Comparison of ENCODE assay signal across 8 cellular contexts in genomic region chr2:16281451-16282330, GRCh38.
DNase-seq lines count a peak whose midpoint lies in the region; ATAC-seq, FAIRE-seq and TF ChIP-seq lines count a peak whose summit lies in the region.

No MANE protein-coding gene starts in this region.

- H4K91ac ChIP-seq in H9 (ENCODE audit: insufficient read length, low read depth, low read length) (no peak overlapping the region), H1 (replicated peaks; ENCODE audit: insufficient read length, low read length) (peak overlapping the region; percentile 46)

- H3K36me3 ChIP-seq in H1 (ENCODE audit: control insufficient read depth in 2 of 4, insufficient read depth in 4 of 4, low read length in 3 of 4) = no peaks in the 10 kb centered on the region
- no peaks in the 10 kb centered on the region for H3K36me3 ChIP-seq in GM23248 (ENCODE audit: low read depth)

- H4K20me1 ChIP-seq in H9 (ENCODE audit: control insufficient read depth, insufficient read depth, insufficient read length) = no peaks in the 10 kb centered on the region
- no peaks in the 10 kb centered on the region for H4K20me1 ChIP-seq in H1 (replicated peaks in 1 of 2; ENCODE audit: control insufficient read depth in 1 of 2, insufficient read depth in 2 of 2, low read length in 2 of 2)
- no peaks in the 10 kb centered on the region for H4K20me1 ChIP-seq in GM23248 (ENCODE audit: insufficient read depth)

- H3K18ac ChIP-seq in H9 (ENCODE audit: insufficient read length, low read depth, low read length) (no peak overlapping the region), H1 (ENCODE audit: extremely low read depth, low read length) (no peak overlapping the region; the same call in 1 of the 2 replicates)

- H2AFZ ChIP-seq in H9 (ENCODE audit: low read length) (no peak overlapping the region), H1 (ENCODE audit: low read length) (no peak overlapping the region), GM23248 (no peak overlapping the region)

- H2AK5ac ChIP-seq in H9 (ENCODE audit: insufficient read length, low read length) (no peak overlapping the region), H1 (ENCODE audit: low read depth, low read length) (0 out of 2 replicates have a peak overlapping the region, but pooled peaks have one; percentile 25)

- FAIRE-seq in H1 (lab: Jason Lieb, UNC) = peak; percentile 62

- H3K4me1 ChIP-seq in H9 (ENCODE audit: insufficient read depth, low read length) (no peaks in the 10 kb centered on the region; the same call in 1 of the 2 replicates), H1 (replicated peaks in 1 of 4; ENCODE audit: control insufficient read depth in 3 of 4, insufficient read depth in 4 of 4, low read length in 3 of 4) (peaks cover 0 to 2% (median 0%) of the 10 kb centered on the region in 4 experiments; a peak in 2 of 7 replicates), GM23248 (ENCODE audit: insufficient read depth) (no peaks in the 10 kb centered on the region)

- no peaks in the 10 kb centered on the region; a peak in 1 of 5 replicates for H3K9me3 Mint-ChIP-seq in H9
- no peaks in the 10 kb centered on the region for H3K9me3 Mint-ChIP-seq in nephron progenitor cell

- H3K4ac ChIP-seq in H9 (ENCODE audit: low read depth, low read length) = no peak overlapping the region
- no peak overlapping the region for H3K4ac ChIP-seq in H1 (replicated peaks; ENCODE audit: insufficient read length, low read depth, low read length)

- in situ Hi-C loops in GM23248 (cut with MboI) = no loop called here

- H3T11ph ChIP-seq in H9 (ENCODE audit: low read length) = no peak overlapping the region

- H3K9me2 ChIP-seq in GM23248 (ENCODE audit: insufficient read depth) = no peaks in the 10 kb centered on the region

- H2BK120ac ChIP-seq in H9 (ENCODE audit: low read depth, low read length, poor library complexity, severe bottlenecking) (no peak overlapping the region), H1 (replicated peaks; ENCODE audit: low read depth, low read length) (no peak overlapping the region)

- H3K27me3 ChIP-seq in H9 (ENCODE audit: insufficient read depth, low read length) (no peaks in the 10 kb centered on the region), H1 (replicated peaks in 1 of 4; ENCODE audit: control insufficient read depth in 3 of 4, extremely low read depth in 1 of 4, insufficient read depth in 3 of 4, low read length in 3 of 4) (no peaks in the 10 kb centered on the region), GM23248 (replicated peaks; ENCODE audit: insufficient read depth) (no peaks in the 10 kb centered on the region)

- H3K9me3 ChIP-seq in H9 (ENCODE audit: control insufficient read depth, low read depth, low read length) (no peaks in the 10 kb centered on the region), H1 (ENCODE audit: insufficient read depth in 2 of 2, low read depth in 1 of 2, low read length in 1 of 2) (no peaks in the 10 kb centered on the region), GM23248 (ENCODE audit: low read depth) (no peaks in the 10 kb centered on the region)

- H2BK5ac ChIP-seq in H9 (ENCODE audit: insufficient read length, low read length) (no peak overlapping the region), H1 (ENCODE audit: low read depth, low read length) (no peak overlapping the region)

- POLR2A ChIA-PET in H1 (lab: Charles Lee; ENCODE audit: partially characterized antibody) = interaction anchor here (0.8 kb wide), 1 partner anchor 340 kb away, joined by 3 read pairs; no protein-coding TSS in a partner anchor

- H3K23ac ChIP-seq in H9 (ENCODE audit: insufficient read length, low read depth, low read length) = no peak overlapping the region
- no peak overlapping the region for H3K23ac ChIP-seq in H1 (ENCODE audit: insufficient read length)

- H2BK12ac ChIP-seq in H9 (ENCODE audit: insufficient read length, low read depth, low read length) = no peak overlapping the region
- no peak overlapping the region for H2BK12ac ChIP-seq in H1 (ENCODE audit: low read depth, low read length)

- H3K79me2 ChIP-seq in H9 (ENCODE audit: insufficient read depth, low read length) (no peaks in the 10 kb centered on the region), H1 (ENCODE audit: control insufficient read depth in 1 of 2, insufficient read depth in 2 of 2, low read length in 2 of 2) (no peaks in the 10 kb centered on the region), GM23248 (ENCODE audit: insufficient read depth) (no peaks in the 10 kb centered on the region)

- TF ChIP-seq RAD21 in H1 (IDR thresholded peaks at IDR 0.05 in 1 of 2, conservative IDR thresholded peaks at IDR 0.05 in 1 of 2; ENCODE audit: low read depth in 2 of 2, low read length in 2 of 2) = peak; percentile 80 to 82

- H2BK20ac ChIP-seq in H9 (ENCODE audit: low read depth, low read length, poor library complexity, severe bottlenecking) = no peak overlapping the region
- no peak overlapping the region; the same call in 1 of the 2 replicates for H2BK20ac ChIP-seq in H1 (ENCODE audit: low read length)

- H3K4me3 ChIP-seq in GM12865 (ENCODE audit: low read depth, low read length) (no peak overlapping the region), H1 (ENCODE audit: extremely low read depth in 1 of 4, insufficient read depth in 2 of 4, low read depth in 3 of 4, low read length in 4 of 4) (no peak overlapping the region), GM23248 (no peak overlapping the region)

- peak; percentile 37 for DNase-seq in GM12865 (ENCODE audit: low read depth)
- peak; percentile 74 for DNase-seq in H9
- DNase-seq in NCI-H526 treated with DMSO at 0.1 percent for 48 hours (lab: John Stamatoyannopoulos, UW) = peak; percentile 5
- peak; percentile 27 to 57 for DNase-seq in H1 (ENCODE audit: low read depth in 1 of 2, low spot score in 2 of 2)
- peak; percentile 36 for DNase-seq in nephron progenitor cell
- no peak for DNase-seq in AG20443 (ENCODE audit: low spot score)
- DNase-seq in GM23248 = no peak

- peak; percentile 42 for TF ChIP-seq CTCF in GM12865 (IDR thresholded peaks at IDR 0.05; ENCODE audit: insufficient read depth, low read depth, low read length, missing control alignments)
- TF ChIP-seq CTCF in H9 (conservative IDR thresholded peaks at IDR 0.05) = peak; percentile 81
- TF ChIP-seq CTCF in H1 (IDR thresholded peaks at IDR 0.05; ENCODE audit: control extremely low read depth in 1 of 3, insufficient read depth in 1 of 3, low read depth in 1 of 3, low read length in 3 of 3) = peak; percentile 8 to 67 (median 59)
- peak; percentile 47 for TF ChIP-seq CTCF in nephron progenitor cell (IDR thresholded peaks at IDR 0.05)

- H3F3A ChIP-seq in GM23248 (ENCODE audit: insufficient read depth) = no peaks in the 10 kb centered on the region

- CTCF ChIA-PET in H1 (lab: Charles Lee; ENCODE audit: partially characterized antibody) = interaction anchor here (0.5 to 2.7 kb wide), 62 partner anchors 10 to 1209 kb away, joined by 3 to 19 read pairs (median 4); partner anchors contain the start of gene MYCN

- H3K14ac ChIP-seq in H9 (ENCODE audit: insufficient read depth, low read length) (no peak overlapping the region), H1 (ENCODE audit: insufficient read length) (no peak overlapping the region)

- H4K5ac ChIP-seq in H9 (ENCODE audit: insufficient read length, low read depth, low read length) = no peak overlapping the region
- H4K5ac ChIP-seq in H1 (ENCODE audit: insufficient read length, low read depth, low read length) = peak overlapping the region; percentile 47

- H3K4me1 Mint-ChIP-seq in H9 (peaks cover 7 to 11% of the 10 kb centered on the region in 2 experiments), nephron progenitor cell (peaks cover 50% of the 10 kb centered on the region)

- H3K23me2 ChIP-seq in H9 (ENCODE audit: insufficient read length, low read depth, low read length, poor library complexity, severe bottlenecking) = no peaks in the 10 kb centered on the region
- H3K23me2 ChIP-seq in H1 (ENCODE audit: low read depth, low read length) = no peaks in the 10 kb centered on the region

- H3K4me2 ChIP-seq in H9 (ENCODE audit: insufficient read depth, insufficient read length, low read length) = no peak overlapping the region
- H3K4me2 ChIP-seq in H1 (ENCODE audit: insufficient read depth in 1 of 2, low read depth in 2 of 2, low read length in 2 of 2) = no peak overlapping the region
- H3K4me2 ChIP-seq in GM23248 (ENCODE audit: unreplicated experiment) = no peak overlapping the region

- H3K36me3 Mint-ChIP-seq in H9 (ENCODE audit: insufficient read depth in 1 of 3, low read depth in 3 of 3) (no peaks in the 10 kb centered on the region; a peak in 1 of 7 replicates), nephron progenitor cell (ENCODE audit: low read depth) (no peaks in the 10 kb centered on the region)

- WGBS in H9 (ENCODE audit: extremely low coverage, insufficient read length, low lambda C conversion rate) = no CpG with 5 or more reads among the region's 20 CpGs
- WGBS in H1 (ENCODE audit: extremely low coverage in 1 of 2, insufficient coverage in 1 of 2, insufficient read length in 1 of 2, insufficient replicate concordance in 2 of 2, low coverage in 1 of 2, low lambda C conversion rate in 2 of 2, missing lambda C conversion rate in 1 of 2), 2 experiments = 71% methylated on average over 19 of the region's 20 CpGs; no CpG with 5 or more reads in 1 of the 2 experiments
- 33 to 39% methylated on average over 20 of the region's 20 CpGs for WGBS in GM23248 (ENCODE audit: low coverage in 1 of 2, low lambda C conversion rate in 2 of 2, missing lambda C conversion rate in 2 of 2), 2 experiments

- H3K27ac Mint-ChIP-seq in H9 (no peak overlapping the region), nephron progenitor cell (peak overlapping the region; percentile 2)

- H2BK15ac ChIP-seq in H9 (ENCODE audit: low read depth, low read length) (no peak overlapping the region), H1 (ENCODE audit: low read length) (peak overlapping the region; percentile 62; the same call in 1 of the 2 replicates)

- ATAC-seq in GM19463 (IDR thresholded peaks at IDR 0.05; ENCODE audit: unreplicated experiment) = no peak

- no peak for TF ChIP-seq POLR2A in H1 (IDR thresholded peaks at IDR 0.05; ENCODE audit: control extremely low read depth in 1 of 2, low read depth in 2 of 2, low read length in 2 of 2)

- H3K9ac ChIP-seq in H9 (ENCODE audit: extremely low read depth, insufficient read length, low read length) (no peak overlapping the region), H1 (replicated peaks in 1 of 4; ENCODE audit: extremely low read depth in 1 of 4, low read depth in 3 of 4, low read length in 3 of 4) (no peak overlapping the region; a peak in 1 of 7 replicates), GM23248 (no peak overlapping the region)

- H3K79me1 ChIP-seq in H9 (ENCODE audit: insufficient read depth, low read depth, low read length, poor library complexity, severe bottlenecking) (no peaks in the 10 kb centered on the region), H1 (ENCODE audit: low read depth, low read length) (no peaks in the 10 kb centered on the region)

- no peak overlapping the region for H3K27ac ChIP-seq in H9 (ENCODE audit: insufficient read length, low read depth, low read length)
- H3K27ac ChIP-seq in H1 (ENCODE audit: low read depth, low read length) = no peak overlapping the region
- no peak overlapping the region for H3K27ac ChIP-seq in GM23248

- H4K8ac ChIP-seq in H9 (replicated peaks; ENCODE audit: insufficient read length, low read depth, low read length) (no peak overlapping the region), H1 (ENCODE audit: extremely low read depth, insufficient read depth, low read length) (no peak overlapping the region)

- no peak overlapping the region for H3K56ac ChIP-seq in H9 (ENCODE audit: insufficient read length, low read depth, low read length)
- H3K56ac ChIP-seq in H1 (replicated peaks; ENCODE audit: insufficient read length, low read depth, low read length) = no peak overlapping the region

- H3K27me3 Mint-ChIP-seq in H9 (ENCODE audit: low read depth) (no peaks in the 10 kb centered on the region; the same call in 1 of the 2 replicates), nephron progenitor cell (ENCODE audit: low read depth, poor library complexity) (peaks cover 11% of the 10 kb centered on the region)

- TF ChIP-seq EP300 in H1 (IDR thresholded peaks at IDR 0.05; ENCODE audit: borderline replicate concordance in 1 of 2, low read depth in 2 of 2, low read length in 2 of 2) = no peak

- H3K4me3 Mint-ChIP-seq in H9 (no peak overlapping the region), nephron progenitor cell (no peak overlapping the region)

Comparison
In these comparisons a context has a peak if more than half of its experiments do, and no peak if none do; other contexts are left out.
1. DNase-seq: peak in GM12865 (single experiment), H9 (single experiment), NCI-H526 treated with DMSO at 0.1 percent for 48 hours (single experiment), H1 (2 of 2) and nephron progenitor cell (single experiment); none in AG20443 (single experiment) and GM23248 (single experiment).
2. Peak in every context shown above with its lines, with median percentiles within 50 percentile points of each other: CTCF ChIP-seq.